23 cellular contexts compared by ENCODE assay signal in the genomic region with DNA sequence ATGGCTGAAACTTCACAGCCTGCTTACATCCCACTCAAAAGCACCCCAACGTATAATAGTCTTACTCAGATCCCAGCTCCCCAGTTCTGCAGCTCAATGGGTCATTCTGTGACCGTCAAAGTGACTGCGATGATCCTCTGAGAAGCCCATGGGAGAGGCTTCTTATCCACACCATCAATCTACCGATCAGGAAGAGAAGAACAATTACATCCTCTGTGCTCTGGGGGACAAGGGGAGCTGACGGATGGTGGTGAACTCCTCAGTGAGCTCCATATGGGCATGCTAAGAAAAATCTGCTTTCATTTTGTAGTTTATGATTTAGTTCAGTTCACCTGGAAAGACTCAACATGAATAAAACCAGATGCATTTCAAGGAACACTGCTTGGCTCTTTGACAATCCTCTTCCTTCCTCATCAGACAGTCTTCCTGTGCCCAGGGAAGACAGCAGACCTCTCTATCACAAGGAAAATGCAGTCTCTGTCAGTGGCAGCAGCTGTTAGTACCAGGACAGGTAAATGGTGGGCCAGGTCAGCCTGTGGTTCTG.
A peak's percentile ranks its signal among the peaks of the same experiment; 100 is the strongest.
DNase-seq lines count a peak whose midpoint lies in the region; TF ChIP-seq lines count a peak whose summit lies in the region.
"Had no signal": no experiment of that assay in that cellular context is flagged by ENCODE, and none has a peak within 500 bp of the region (broad histone marks: within the 10 kb centered on the region; RNA-seq: fewer than 3 reads in every experiment).

No MANE protein-coding gene starts in this region.

- H3K79me2 ChIP-seq in OCI-LY7 (ENCODE audit: insufficient read depth, low read depth, low read length): no peaks in the 10 kb centered on the region

- H3K4me3 Mint-ChIP-seq in glutamatergic neuron (ENCODE audit: unreplicated experiment): peak overlapping the region; percentile 53

- TF ChIP-seq CTCF in OCI-LY7 (conservative IDR thresholded peaks at IDR 0.05; ENCODE audit: low read length) (no peak), glutamatergic neuron (IDR thresholded peaks at IDR 0.05; ENCODE audit: partially characterized antibody, unreplicated experiment) (no peak)

- H3K9me2 ChIP-seq in OCI-LY7 (ENCODE audit: insufficient read depth, low read length): no peaks in the 10 kb centered on the region

- DNase-seq in activated CD8-positive, alpha-beta memory T cell treated with anti-CD3 and anti-CD28 coated beads for 24 hours: peak; percentile 35
- no peak for DNase-seq in activated CD8-positive, alpha-beta memory T cell treated with anti-CD3 and anti-CD28 coated beads, Interleukin-2, amount 50 U/mL, for 4 hours
- no peak for DNase-seq in OCI-LY7 (ENCODE audit: low spot score)
- DNase-seq in glutamatergic neuron: no peak
- no peak for DNase-seq in activated CD4-positive, alpha-beta T cell treated with anti-CD3 and anti-CD28 coated beads for 48 hours
- no peak for DNase-seq in kidney glomerular epithelial cell (lab: John Stamatoyannopoulos, UW)
- DNase-seq in NCI-H510A (lab: John Stamatoyannopoulos, UW): no peak
- DNase-seq: anterior cingulate cortex, COR-L47, cortex of kidney, GF-D8, islet precursor cell, KG1, NCI-H1417, NCI-H345, OCI-M1, pancreas, substantia nigra had no signal

- no peaks in the 10 kb centered on the region for H3K27me3 ChIP-seq in subcutaneous abdominal adipose tissue (ENCODE audit: control insufficient read depth in 5 of 5, insufficient read depth in 4 of 5, low read length in 5 of 5)
- H3K27me3 ChIP-seq: esophagus muscularis mucosa, pancreas had no signal

- peaks cover 4% of the 10 kb centered on the region for H3K36me3 Mint-ChIP-seq in glutamatergic neuron (ENCODE audit: unreplicated experiment)

- H4K20me1 ChIP-seq in OCI-LY7 (ENCODE audit: insufficient read depth, low read length): no peaks in the 10 kb centered on the region

- H3K4me3 ChIP-seq in OCI-LY7 (ENCODE audit: low read depth, low read length, poor library complexity, severe bottlenecking) (peak overlapping the region; percentile 45), subcutaneous abdominal adipose tissue (ENCODE audit: low read depth in 1 of 5, low read length in 5 of 5) (peak overlapping the region in 3 of 5 donors; percentile 5 to 19 (median 11))
- H3K4me3 ChIP-seq: A549, esophagus muscularis mucosa, pancreas, SK-N-MC had no signal

- peaks cover 59% of the 10 kb centered on the region for H3K4me1 ChIP-seq in OCI-LY7 (ENCODE audit: insufficient read depth, low read length, poor library complexity, severe bottlenecking)
- peaks cover 5 to 78% (median 67%) of the 10 kb centered on the region in 5 donors for H3K4me1 ChIP-seq in subcutaneous abdominal adipose tissue (ENCODE audit: control insufficient read depth in 5 of 5, insufficient read depth in 5 of 5, low read length in 5 of 5)
- H3K4me1 ChIP-seq: A549, pancreas had no signal

- POLR2A ChIA-PET in OCI-LY7 (lab: Charles Lee): interaction anchor here (0.7 to 1.9 kb wide), 3 partner anchors 9 to 21 kb away, joined by 4 to 8 read pairs (median 4); no protein-coding TSS in a partner anchor

- intact Hi-C loops in OCI-LY7 (cut with micrococcal nuclease; ENCODE audit: unreplicated experiment): no loop called here

- CTCF ChIA-PET in OCI-LY7 (lab: Charles Lee; ENCODE audit: unreplicated experiment): interaction anchor here (0.6 to 0.8 kb wide), 2 partner anchors 11 to 285 kb away, joined by 3 read pairs; no protein-coding TSS in a partner anchor

- peaks cover 6% of the 10 kb centered on the region for H3K9me3 Mint-ChIP-seq in glutamatergic neuron (ENCODE audit: unreplicated experiment)

- peak overlapping the region; percentile 86; the same call in 1 of the 2 replicates for H2AFZ ChIP-seq in OCI-LY7 (ENCODE audit: low read length)

- H3K9me3 ChIP-seq in OCI-LY7 (ENCODE audit: low read length) (0 out of 2 replicates have a peak, but pooled peaks cover 4% of the 10 kb centered on the region), subcutaneous abdominal adipose tissue (ENCODE audit: control insufficient read depth in 5 of 5, low read length in 5 of 5) (no peaks in the 10 kb centered on the region)
- H3K9me3 ChIP-seq: A549, esophagus muscularis mucosa, pancreas had no signal

- no peak overlapping the region for H3K9ac ChIP-seq in subcutaneous abdominal adipose tissue (ENCODE audit: low read length in 5 of 5)

- peaks cover 31% of the 10 kb centered on the region for H3K4me1 Mint-ChIP-seq in glutamatergic neuron (ENCODE audit: low read depth, unreplicated experiment)

- H3K27ac ChIP-seq in OCI-LY7 (ENCODE audit: low read depth, low read length, poor library complexity, severe bottlenecking) (no peak overlapping the region), subcutaneous abdominal adipose tissue (ENCODE audit: low read depth, low read length) (peak overlapping the region; percentile 14)
- H3K27ac ChIP-seq: A549, esophagus muscularis mucosa, pancreas, SK-N-MC, VCaP had no signal

- H3K36me3 ChIP-seq in OCI-LY7 (ENCODE audit: insufficient read depth, low read length) (no peaks in the 10 kb centered on the region), subcutaneous abdominal adipose tissue (ENCODE audit: control insufficient read depth in 5 of 5, insufficient read depth in 5 of 5, low read length in 5 of 5) (no peaks in the 10 kb centered on the region)
- H3K36me3 ChIP-seq: esophagus muscularis mucosa, pancreas had no signal

- H3K27me3 Mint-ChIP-seq in glutamatergic neuron (ENCODE audit: unreplicated experiment): peaks cover 5% of the 10 kb centered on the region

- H3K4me2 ChIP-seq in OCI-LY7 (ENCODE audit: low read length): peak overlapping the region; percentile 68
- H3K4me2 ChIP-seq: A549 had no signal

- BruUV-seq in OCI-LY7 (replicated peaks; lab: Mats Ljungman, UMichigan): no TSS peak

- H3K27ac Mint-ChIP-seq in glutamatergic neuron (ENCODE audit: unreplicated experiment): peak overlapping the region; percentile 41
